Comparison of ENCODE assay signal across 18 cellular contexts in genomic region chr20:23664046-23664445, GRCh38. TPM values are rescaled to one million over a fixed set of nuclear protein-coding genes. Genes with fewer than 3 reads are reported as not detected.
"Had no signal": no experiment of that assay in that cellular context is flagged by ENCODE, and none has a peak within 500 bp of the region (broad histone marks: within the 10 kb centered on the region; RNA-seq: fewer than 3 reads in every experiment).

No MANE protein-coding gene starts in this region.

RNA-seq across cellular contexts. Expression of gene CST4, which starts 24.8 kb away (rescaled TPM):
- total RNA-seq: natural killer cell treated with Interleukin-12 subunit alpha and Interleukin-12 subunit beta and Interleukin-15 and Interleukin-18, amount 100 ng/mL, for 72 hours; neural crest cell; omental fat pad; osteocyte; pancreas; posterior vena cava; pulmonary artery endothelial cell; right atrium auricular region; sciatic nerve; smooth muscle cell; spleen; suprapubic skin; testis; transverse colon; upper lobe of left lung; ureter; vagina had no signal
- polyA plus RNA-seq: pancreas, smooth muscle cell, spleen had no signal

RNA-seq across cellular contexts. Expression of gene CST9, which starts 58.3 kb away (rescaled TPM):
- total RNA-seq: natural killer cell treated with Interleukin-12 subunit alpha and Interleukin-12 subunit beta and Interleukin-15 and Interleukin-18, amount 100 ng/mL, for 72 hours; neural crest cell; osteocyte; pancreas; posterior vena cava; prostate gland; pulmonary artery endothelial cell; right atrium auricular region; sciatic nerve; smooth muscle cell; spleen; suprapubic skin; transverse colon; upper lobe of left lung; ureter; vagina had no signal
- polyA plus RNA-seq: pancreas, smooth muscle cell, spleen had no signal
